Comparison of ENCODE assay signal across 8 cellular contexts in the genomic region with DNA sequence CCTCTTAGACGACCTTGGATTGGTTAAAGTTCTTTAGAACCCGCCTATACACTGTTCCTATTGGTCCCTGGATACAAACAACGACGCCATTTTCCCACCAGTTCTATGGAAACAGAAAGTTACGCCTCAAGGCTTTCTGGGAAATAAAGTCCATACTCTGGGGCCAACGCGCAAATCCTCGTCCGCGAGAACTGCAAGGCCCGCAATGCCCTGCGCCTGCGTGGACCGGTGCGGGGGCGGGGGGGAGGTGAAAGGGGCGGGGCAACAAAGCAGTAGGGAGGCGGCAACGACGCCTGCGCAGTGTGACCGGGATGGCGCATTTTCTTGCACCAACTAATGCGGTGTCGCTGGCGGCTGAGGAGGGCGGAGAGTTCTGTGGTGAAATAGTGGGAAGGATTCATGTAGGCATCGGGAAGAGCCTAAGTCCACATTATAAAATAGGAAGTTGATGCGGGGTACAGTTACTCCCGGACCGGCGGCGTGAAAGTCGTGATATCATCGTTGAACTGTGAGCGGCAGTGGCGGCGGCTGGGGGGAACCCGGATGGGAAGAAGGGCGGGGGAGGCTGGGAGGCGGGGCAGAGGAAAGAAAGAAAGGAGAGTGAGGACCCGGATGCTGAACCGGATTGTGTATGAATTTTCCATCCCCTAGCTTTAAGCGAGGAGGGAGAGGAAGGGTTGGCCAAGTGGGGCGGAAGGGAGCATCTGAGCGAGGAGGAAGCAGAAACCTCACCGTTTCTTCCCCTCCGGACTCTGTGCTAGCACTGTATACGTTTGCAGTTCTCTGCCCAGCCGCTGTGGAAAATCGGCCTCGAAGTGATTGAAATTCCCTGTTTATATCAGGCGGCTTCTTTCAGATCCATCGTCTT. TPM values are rescaled to one million over a fixed set of nuclear protein-coding genes. Genes with fewer than 3 reads are reported as not detected.
A peak's percentile ranks its signal among the peaks of the same experiment; 100 is the strongest.
DNase-seq lines count a peak whose midpoint lies in the region; ATAC-seq and TF ChIP-seq lines count a peak whose summit lies in the region.

A gene (plus strand): TSS at position 300 of the 868 bp plus-strand sequence. CDS start 6,695 bp downstream, outside the sequence.

- no peaks in the 10 kb centered on the region for H4K20me1 ChIP-seq in fibroblast of lung (ENCODE audit: control insufficient read depth, extremely low read depth, insufficient read depth, low read length)

- H3K4me3 ChIP-seq in LNCaP clone FGC (ENCODE audit: low read depth, low read length) (peak within 1 kb of the TSS; percentile 64), fibroblast of lung (replicated peaks in 1 of 4; ENCODE audit: control extremely low read depth in 1 of 4, insufficient read depth in 1 of 4, low read depth in 3 of 4, low read length in 4 of 4) (peak within 1 kb of the TSS; percentile 88 to 94 (median 89))

- no peaks in the 10 kb centered on the region for H3K9me3 Mint-ChIP-seq in naive B cell
- H3K9me3 Mint-ChIP-seq in stimulated activated memory B cell treated with anti-CD40 and anti-IgM and Interleukin-4, amounts not matched to agents 10 μg/mL and 1 μg/mL and 100 μg/mL, for 72 hours: no peaks in the 10 kb centered on the region

- H3K4me1 Mint-ChIP-seq in naive B cell: peaks cover 16 to 46% (median 46%) of the 10 kb centered on the region in 3 donors
- peaks cover 20% of the 10 kb centered on the region for H3K4me1 Mint-ChIP-seq in stimulated activated memory B cell treated with anti-CD40 and anti-IgM and Interleukin-4, amounts not matched to agents 10 μg/mL and 1 μg/mL and 100 μg/mL, for 72 hours

- peak within 1 kb of the TSS; percentile 92 for H3K9ac ChIP-seq in fibroblast of lung (ENCODE audit: insufficient read depth, low read length)

- peaks cover 85% of the 10 kb centered on the region for H3K79me2 ChIP-seq in fibroblast of lung (ENCODE audit: control insufficient read depth, insufficient read depth, low read length)

- peak within 1 kb of the TSS; percentile 96 for H2AFZ ChIP-seq in fibroblast of lung (ENCODE audit: low read length)

- H3K9me3 ChIP-seq in fibroblast of lung (ENCODE audit: control insufficient read depth, insufficient read depth, low read depth, low read length): no peaks in the 10 kb centered on the region

- H3K27ac Mint-ChIP-seq in naive B cell: peak within 1 kb of the TSS in 2 of 6 donors; percentile 78 to 90
- H3K27ac Mint-ChIP-seq in stimulated activated memory B cell treated with anti-CD40 and anti-IgM and Interleukin-4, amounts not matched to agents 10 μg/mL and 1 μg/mL and 100 μg/mL, for 72 hours: no peak within 1 kb of the TSS

- DNase-seq in EL (peak; percentile 100), H4 (ENCODE audit: low spot score) (peak; percentile 99), LNCaP clone FGC (ENCODE audit: low read depth) (peak; percentile 100), RPMI8226 (peak; percentile 100), fibroblast of lung (ENCODE audit: low read depth in 2 of 2) (peak; percentile 99 to 100), naive B cell (peak; percentile 94)
- peak; percentile 97 to 98 for DNase-seq in activated T-helper 1 cell treated with anti-CD3 and anti-CD28 coated beads, Interleukin-2, amount 50 U/mL, for 16 hours (ENCODE audit: low read depth in 1 of 2, low spot score in 1 of 2)

- ATAC-seq in naive B cell (ENCODE audit: low read depth in 2 of 2): peak; percentile 71 to 73
- peak; percentile 91 for ATAC-seq in stimulated activated memory B cell treated with anti-CD40 and anti-IgM and Interleukin-4, amounts not matched to agents 10 μg/mL and 1 μg/mL and 100 μg/mL, for 72 hours

- H3K27me3 Mint-ChIP-seq in naive B cell: no peaks in the 10 kb centered on the region
- H3K27me3 Mint-ChIP-seq in stimulated activated memory B cell treated with anti-CD40 and anti-IgM and Interleukin-4, amounts not matched to agents 10 μg/mL and 1 μg/mL and 100 μg/mL, for 72 hours: no peaks in the 10 kb centered on the region

- no peak within 1 kb of the TSS for H3K4me3 Mint-ChIP-seq in naive B cell
- H3K4me3 Mint-ChIP-seq in stimulated activated memory B cell treated with anti-CD40 and anti-IgM and Interleukin-4, amounts not matched to agents 10 μg/mL and 1 μg/mL and 100 μg/mL, for 72 hours: no peak within 1 kb of the TSS

- peaks cover 3% of the 10 kb centered on the region for H3K4me1 ChIP-seq in fibroblast of lung (ENCODE audit: control insufficient read depth, extremely low read depth, insufficient read depth, low read length)

- peak within 1 kb of the TSS; percentile 93 for H3K27ac ChIP-seq in fibroblast of lung (ENCODE audit: insufficient read depth, low read length)

- H3K4me2 ChIP-seq in fibroblast of lung (ENCODE audit: extremely low read depth, insufficient read depth, low read length): peak within 1 kb of the TSS; percentile 88

- TF ChIP-seq CTCF in LNCaP clone FGC (IDR thresholded peaks at IDR 0.05; ENCODE audit: control insufficient read depth, extremely low read depth, insufficient read depth) (0 out of 2 replicates have a peak, but pooled peaks have one; percentile 12), fibroblast of lung (conservative IDR thresholded peaks at IDR 0.05 in 1 of 2, IDR thresholded peaks at IDR 0.05 in 1 of 2; ENCODE audit: low read depth in 1 of 2, low read length in 2 of 2) (no peak)

- peaks cover 0 to 9% of the 10 kb centered on the region in 2 donors for H3K36me3 Mint-ChIP-seq in naive B cell
- H3K36me3 Mint-ChIP-seq in stimulated activated memory B cell treated with anti-CD40 and anti-IgM and Interleukin-4, amounts not matched to agents 10 μg/mL and 1 μg/mL and 100 μg/mL, for 72 hours: peaks cover 8% of the 10 kb centered on the region

- H3K36me3 ChIP-seq in fibroblast of lung (ENCODE audit: control insufficient read depth, insufficient read depth, low read length): no peaks in the 10 kb centered on the region

- no peaks in the 10 kb centered on the region for H3K27me3 ChIP-seq in fibroblast of lung (ENCODE audit: control insufficient read depth, insufficient read depth, low read length)

RNA-seq across cellular contexts. Expression of the gene that starts here (rescaled TPM):
- total RNA-seq in H4 (2014; rRNA removed; shearing (Covaris generic)): 28.3 and 46.0 TPM in 2 replicates
- 18.2 and 24.3 TPM in 2 replicates for total RNA-seq in fibroblast of lung
- polyA plus RNA-seq in fibroblast of lung (28.1 and 37.5 TPM in 2 replicates), naive B cell (ENCODE audit: low read depth in 6 of 6) (10 to 100 TPM; 36.2 to 72.9 (median 64.0) TPM)
- polyA plus RNA-seq in fibroblast of lung (2012): 24.0 and 33.1 TPM in 2 replicates
- 1.4 and 4.7 TPM in 2 replicates for polyA minus RNA-seq in fibroblast of lung (ENCODE audit: low replicate concordance)

Comparison
In these comparisons a context has a peak if more than half of its experiments do, and no peak if none do; other contexts are left out.
1. Peak in every context shown above with its lines: DNase-seq, ATAC-seq, H3K4me3 ChIP-seq and H3K27ac ChIP-seq.